In genomic region chr9:79572891-79573696, GRCh38 we compare ENCODE assay signal across 1 cellular context.
TF ChIP-seq lines count a peak whose summit lies in the region.

No MANE protein-coding gene starts in this region.

TF ChIP-seq in HepG2, 621 proteins besides CTCF, POLR2A, EP300 and RAD21 (continued from another document):
- TF ChIP-seq, protein P1, sequence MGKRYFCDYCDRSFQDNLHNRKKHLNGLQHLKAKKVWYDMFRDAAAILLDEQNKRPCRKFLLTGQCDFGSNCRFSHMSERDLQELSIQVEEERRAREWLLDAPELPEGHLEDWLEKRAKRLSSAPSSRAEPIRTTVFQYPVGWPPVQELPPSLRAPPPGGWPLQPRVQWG (CRISPR knock-in tag; IDR thresholded peaks at IDR 0.05; ENCODE audit: borderline replicate concordance, low read depth), result no peak
